18 cellular contexts compared by ENCODE assay signal in the genomic region with DNA sequence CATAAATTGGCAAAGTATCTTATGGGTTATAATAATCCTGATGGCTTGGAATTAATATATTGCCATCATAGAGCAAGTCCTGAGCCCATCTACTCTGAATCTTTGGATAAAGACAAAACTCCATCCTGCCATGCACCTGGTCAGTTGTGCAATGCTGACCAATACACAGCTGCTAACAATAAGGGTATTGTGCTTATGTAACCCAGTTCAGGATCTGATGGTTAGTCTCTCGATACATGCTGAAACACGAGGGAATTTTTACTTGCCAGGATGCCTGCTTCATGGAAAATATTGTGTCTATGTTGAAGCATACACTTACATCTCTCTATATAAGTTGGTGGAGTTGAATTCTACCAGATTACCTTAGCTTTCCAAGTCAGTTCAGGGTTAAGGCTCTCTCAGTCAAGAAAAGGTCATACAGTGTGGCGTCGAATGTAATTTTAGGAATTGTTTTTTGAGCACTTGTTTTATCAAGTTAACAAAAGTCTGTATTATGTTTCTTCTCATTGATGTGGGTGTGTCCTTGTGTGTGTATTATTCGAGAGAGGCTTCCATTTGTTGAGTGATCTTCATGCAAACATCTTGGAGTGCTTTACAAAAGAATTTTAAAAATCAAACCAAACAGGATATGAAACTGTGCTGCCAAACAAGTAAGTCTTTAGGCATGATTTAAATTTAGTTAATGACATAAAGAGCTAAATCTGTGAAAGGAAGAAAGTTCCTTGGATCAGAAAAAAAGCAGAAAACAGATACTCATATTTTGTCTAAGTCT.
DNase-seq lines count a peak whose midpoint lies in the region; ATAC-seq and TF ChIP-seq lines count a peak whose summit lies in the region.
"Had no signal": no experiment of that assay in that cellular context is flagged by ENCODE, and none has a peak within 500 bp of the region (broad histone marks: within the 10 kb centered on the region; RNA-seq: fewer than 3 reads in every experiment).

No MANE protein-coding gene starts in this region.

- TF ChIP-seq POLR2A in esophagus muscularis mucosa (IDR thresholded peaks at IDR 0.05; ENCODE audit: low read depth) = no peak

- no peaks in the 10 kb centered on the region for H3K36me3 Mint-ChIP-seq in CD8-positive, alpha-beta T cell
- H3K36me3 Mint-ChIP-seq: activated CD4-positive, alpha-beta memory T cell treated with anti-CD3 and anti-CD28 coated beads for 36 hours; activated naive CD4-positive, alpha-beta T cell treated with anti-CD3 and anti-CD28 coated beads, Interleukin-2, amount 10 ng/mL, durations not matched to agents 7 days and 5 days had no signal

- TF ChIP-seq CTCF in foreskin keratinocyte (conservative IDR thresholded peaks at IDR 0.05) (no peak), tibial artery (IDR thresholded peaks at IDR 0.05) (no peak), esophagus muscularis mucosa (IDR thresholded peaks at IDR 0.05) (no peak)
- no peak for TF ChIP-seq CTCF in CD8-positive, alpha-beta T cell (IDR thresholded peaks at IDR 0.05)

- WGBS in esophagus muscularis mucosa = 56% methylated on average over 5 of the region's 5 CpGs

- peak; percentile 64 for ATAC-seq in Right ventricle myocardium inferior
- ATAC-seq in left cardiac atrium = no peak
- peak; percentile 41 for ATAC-seq in SK-N-SH treated with all-trans-retinoic acid at 6 μM for 48 hours
- ATAC-seq in foreskin keratinocyte = no peak
- no peak for ATAC-seq in CD8-positive, alpha-beta T cell
- ATAC-seq in GM21515 (IDR thresholded peaks at IDR 0.05; ENCODE audit: unreplicated experiment) = no peak

- intact Hi-C loops in Right ventricle myocardium inferior (cut with DNase I) = no loop called here
- intact Hi-C loops in left cardiac atrium (cut with DNase I) = no loop called here
- intact Hi-C loops in tibial artery (cut with DNase I; ENCODE audit: low total_unique reads) = no loop called here
- intact Hi-C loops in CD8-positive, alpha-beta T cell (cut with DNase I, micrococcal nuclease) = no loop called here
- intact Hi-C loops in esophagus muscularis mucosa (cut with DNase I) = no loop called here

- H3K9me3 ChIP-seq in tibial artery = no peaks in the 10 kb centered on the region
- no peaks in the 10 kb centered on the region for H3K9me3 ChIP-seq in CD8-positive, alpha-beta T cell (ENCODE audit: low read length)
- no peaks in the 10 kb centered on the region for H3K9me3 ChIP-seq in esophagus muscularis mucosa
- H3K9me3 ChIP-seq: BLaER1, Peyer's patch, thyroid gland had no signal

- H3K36me3 ChIP-seq in tibial artery = no peaks in the 10 kb centered on the region
- no peaks in the 10 kb centered on the region for H3K36me3 ChIP-seq in CD8-positive, alpha-beta T cell (ENCODE audit: insufficient read depth, low read length)
- no peaks in the 10 kb centered on the region for H3K36me3 ChIP-seq in esophagus muscularis mucosa
- H3K36me3 ChIP-seq: BLaER1, Peyer's patch, thyroid gland had no signal

- no peaks in the 10 kb centered on the region for H3K27me3 Mint-ChIP-seq in CD8-positive, alpha-beta T cell (ENCODE audit: low read depth)
- H3K27me3 Mint-ChIP-seq: activated CD4-positive, alpha-beta memory T cell treated with anti-CD3 and anti-CD28 coated beads for 36 hours; activated naive CD4-positive, alpha-beta T cell treated with anti-CD3 and anti-CD28 coated beads, Interleukin-2, amount 10 ng/mL, durations not matched to agents 7 days and 5 days had no signal

- POLR2A ChIA-PET in CD8-positive, alpha-beta T cell (lab: Charles Lee) = no interaction called here

- no peaks in the 10 kb centered on the region for H3K4me1 Mint-ChIP-seq in CD8-positive, alpha-beta T cell (ENCODE audit: low read depth)
- H3K4me1 Mint-ChIP-seq: activated naive CD4-positive, alpha-beta T cell treated with anti-CD3 and anti-CD28 coated beads, Interleukin-2, amount 10 ng/mL, durations not matched to agents 7 days and 5 days had no signal

- DNase-seq in Right ventricle myocardium inferior (ENCODE audit: missing footprints) (no peak), left cardiac atrium (no peak), foreskin keratinocyte (peak; percentile 65 to 76), tibial artery (no peak), esophagus muscularis mucosa (ENCODE audit: extremely low spot score) (no peak)
- no peak for DNase-seq in CD8-positive, alpha-beta T cell
- DNase-seq: activated CD4-positive, alpha-beta memory T cell treated with anti-CD3 and anti-CD28 coated beads for 36 hours; activated naive CD4-positive, alpha-beta T cell treated with anti-CD3 and anti-CD28 coated beads, Interleukin-2, amount 10 ng/mL, durations not matched to agents 7 days and 5 days; activated T-cell treated with anti-CD3 and anti-CD28 coated beads, Interleukin-2, amount 50 U/mL, for 1 hour; DMS 273 treated with DMSO at 0.1 percent for 48 hours; NCI-H1436; NCI-H2171 treated with DMSO at 0.1 percent for 48 hours; Peyer's patch; thyroid gland had no signal

- H3K4me3 ChIP-seq in tibial artery (no peak overlapping the region), esophagus muscularis mucosa (no peak overlapping the region)
- H3K4me3 ChIP-seq in CD8-positive, alpha-beta T cell (ENCODE audit: low read depth, low read length) = no peak overlapping the region
- H3K4me3 ChIP-seq: BLaER1, Peyer's patch, thyroid gland had no signal

- no peak overlapping the region for H3K4me3 Mint-ChIP-seq in CD8-positive, alpha-beta T cell
- H3K4me3 Mint-ChIP-seq: activated CD4-positive, alpha-beta memory T cell treated with anti-CD3 and anti-CD28 coated beads for 36 hours; activated naive CD4-positive, alpha-beta T cell treated with anti-CD3 and anti-CD28 coated beads, Interleukin-2, amount 10 ng/mL, durations not matched to agents 7 days and 5 days had no signal

- H3K4me1 ChIP-seq in foreskin keratinocyte (peaks cover 22% of the 10 kb centered on the region), tibial artery (peaks cover 3 to 49% (median 14%) of the 10 kb centered on the region in 4 donors), esophagus muscularis mucosa (no peaks in the 10 kb centered on the region)
- no peaks in the 10 kb centered on the region for H3K4me1 ChIP-seq in CD8-positive, alpha-beta T cell (ENCODE audit: insufficient read depth, low read length)
- H3K4me1 ChIP-seq: parathyroid adenoma, Peyer's patch, thyroid gland had no signal

- H3K27me3 ChIP-seq in foreskin keratinocyte (no peaks in the 10 kb centered on the region), tibial artery (no peaks in the 10 kb centered on the region), esophagus muscularis mucosa (no peaks in the 10 kb centered on the region)
- H3K27me3 ChIP-seq in CD8-positive, alpha-beta T cell (ENCODE audit: insufficient read depth, low read length) = no peaks in the 10 kb centered on the region
- H3K27me3 ChIP-seq: BLaER1, Peyer's patch, thyroid gland had no signal

- no peak for TF ChIP-seq EP300 in esophagus muscularis mucosa (IDR thresholded peaks at IDR 0.05)

- CTCF ChIA-PET in CD8-positive, alpha-beta T cell (lab: Charles Lee) = no interaction called here

- no peaks in the 10 kb centered on the region for H3K9me3 Mint-ChIP-seq in CD8-positive, alpha-beta T cell
- H3K9me3 Mint-ChIP-seq: activated CD4-positive, alpha-beta memory T cell treated with anti-CD3 and anti-CD28 coated beads for 36 hours; activated naive CD4-positive, alpha-beta T cell treated with anti-CD3 and anti-CD28 coated beads, Interleukin-2, amount 10 ng/mL, durations not matched to agents 7 days and 5 days had no signal

- no peak overlapping the region for H3K27ac Mint-ChIP-seq in CD8-positive, alpha-beta T cell
- H3K27ac Mint-ChIP-seq: activated CD4-positive, alpha-beta memory T cell treated with anti-CD3 and anti-CD28 coated beads for 36 hours; activated naive CD4-positive, alpha-beta T cell treated with anti-CD3 and anti-CD28 coated beads, Interleukin-2, amount 10 ng/mL, durations not matched to agents 7 days and 5 days had no signal

- peak overlapping the region; percentile 67 for H3K27ac ChIP-seq in foreskin keratinocyte
- peak overlapping the region; percentile 10 to 41 for H3K27ac ChIP-seq in tibial artery
- H3K27ac ChIP-seq in CD8-positive, alpha-beta T cell (ENCODE audit: low read depth, low read length) = no peak overlapping the region
- no peak overlapping the region for H3K27ac ChIP-seq in esophagus muscularis mucosa (replicated peaks in 1 of 4)
- H3K27ac ChIP-seq: BLaER1, parathyroid adenoma, Peyer's patch, thyroid gland had no signal

TF ChIP-seq in SK-N-SH treated with all-trans-retinoic acid at 6 μM for 48 hours, 23 proteins besides CTCF, POLR2A, EP300 and RAD21 (continues in another document):
- TF ChIP-seq, protein P1, sequence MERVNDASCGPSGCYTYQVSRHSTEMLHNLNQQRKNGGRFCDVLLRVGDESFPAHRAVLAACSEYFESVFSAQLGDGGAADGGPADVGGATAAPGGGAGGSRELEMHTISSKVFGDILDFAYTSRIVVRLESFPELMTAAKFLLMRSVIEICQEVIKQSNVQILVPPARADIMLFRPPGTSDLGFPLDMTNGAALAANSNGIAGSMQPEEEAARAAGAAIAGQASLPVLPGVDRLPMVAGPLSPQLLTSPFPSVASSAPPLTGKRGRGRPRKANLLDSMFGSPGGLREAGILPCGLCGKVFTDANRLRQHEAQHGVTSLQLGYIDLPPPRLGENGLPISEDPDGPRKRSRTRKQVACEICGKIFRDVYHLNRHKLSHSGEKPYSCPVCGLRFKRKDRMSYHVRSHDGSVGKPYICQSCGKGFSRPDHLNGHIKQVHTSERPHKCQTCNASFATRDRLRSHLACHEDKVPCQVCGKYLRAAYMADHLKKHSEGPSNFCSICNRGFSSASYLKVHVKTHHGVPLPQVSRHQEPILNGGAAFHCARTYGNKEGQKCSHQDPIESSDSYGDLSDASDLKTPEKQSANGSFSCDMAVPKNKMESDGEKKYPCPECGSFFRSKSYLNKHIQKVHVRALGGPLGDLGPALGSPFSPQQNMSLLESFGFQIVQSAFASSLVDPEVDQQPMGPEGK (CRISPR knock-in tag; IDR thresholded peaks at IDR 0.05; ENCODE audit: borderline replicate concordance) = no peak
- TF ChIP-seq TOX (CRISPR knock-in tag; IDR thresholded peaks at IDR 0.05; ENCODE audit: borderline replicate concordance) = no peak
- no peak for TF ChIP-seq GLIS3 (CRISPR knock-in tag; IDR thresholded peaks at IDR 0.05)
- no peak for TF ChIP-seq ZNF70 (CRISPR knock-in tag; IDR thresholded peaks at IDR 0.05)
- TF ChIP-seq, protein P2, sequence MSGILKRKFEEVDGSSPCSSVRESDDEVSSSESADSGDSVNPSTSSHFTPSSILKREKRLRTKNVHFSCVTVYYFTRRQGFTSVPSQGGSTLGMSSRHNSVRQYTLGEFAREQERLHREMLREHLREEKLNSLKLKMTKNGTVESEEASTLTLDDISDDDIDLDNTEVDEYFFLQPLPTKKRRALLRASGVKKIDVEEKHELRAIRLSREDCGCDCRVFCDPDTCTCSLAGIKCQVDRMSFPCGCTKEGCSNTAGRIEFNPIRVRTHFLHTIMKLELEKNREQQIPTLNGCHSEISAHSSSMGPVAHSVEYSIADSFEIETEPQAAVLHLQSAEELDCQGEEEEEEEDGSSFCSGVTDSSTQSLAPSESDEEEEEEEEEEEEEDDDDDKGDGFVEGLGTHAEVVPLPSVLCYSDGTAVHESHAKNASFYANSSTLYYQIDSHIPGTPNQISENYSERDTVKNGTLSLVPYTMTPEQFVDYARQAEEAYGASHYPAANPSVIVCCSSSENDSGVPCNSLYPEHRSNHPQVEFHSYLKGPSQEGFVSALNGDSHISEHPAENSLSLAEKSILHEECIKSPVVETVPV (CRISPR knock-in tag; IDR thresholded peaks at IDR 0.05) = no peak
- TF ChIP-seq RARB (CRISPR knock-in tag; IDR thresholded peaks at IDR 0.05) = no peak
- TF ChIP-seq ZNF565 (CRISPR knock-in tag; conservative IDR thresholded peaks at IDR 0.05; ENCODE audit: low read depth) = no peak

Comparison
In these comparisons a context has a peak if more than half of its experiments do, and no peak if none do; other contexts are left out.
1. ATAC-seq: peak in Right ventricle myocardium inferior (single experiment) and SK-N-SH treated with all-trans-retinoic acid at 6 μM for 48 hours (single experiment); none in left cardiac atrium (0 of 2), foreskin keratinocyte (single experiment), CD8-positive, alpha-beta T cell (single experiment) and GM21515 (single experiment).
2. DNase-seq: peak in foreskin keratinocyte (2 of 2); none in Right ventricle myocardium inferior (single experiment), left cardiac atrium (single experiment), tibial artery (0 of 2), CD8-positive, alpha-beta T cell (0 of 7) and esophagus muscularis mucosa (single experiment).
3. H3K27ac ChIP-seq: peak in foreskin keratinocyte (single experiment) and tibial artery (2 of 2); none in CD8-positive, alpha-beta T cell (single experiment) and esophagus muscularis mucosa (0 of 4).